In genomic region chr1:240178366-240178765, GRCh38 we compare ENCODE assay signal across 1 cellular context.
TF ChIP-seq lines count a peak whose summit lies in the region.

No MANE protein-coding gene starts in this region.

TF ChIP-seq in GM23338, 12 proteins besides CTCF, POLR2A, EP300 and RAD21 (continued from another document):
- TF ChIP-seq, protein P1, sequence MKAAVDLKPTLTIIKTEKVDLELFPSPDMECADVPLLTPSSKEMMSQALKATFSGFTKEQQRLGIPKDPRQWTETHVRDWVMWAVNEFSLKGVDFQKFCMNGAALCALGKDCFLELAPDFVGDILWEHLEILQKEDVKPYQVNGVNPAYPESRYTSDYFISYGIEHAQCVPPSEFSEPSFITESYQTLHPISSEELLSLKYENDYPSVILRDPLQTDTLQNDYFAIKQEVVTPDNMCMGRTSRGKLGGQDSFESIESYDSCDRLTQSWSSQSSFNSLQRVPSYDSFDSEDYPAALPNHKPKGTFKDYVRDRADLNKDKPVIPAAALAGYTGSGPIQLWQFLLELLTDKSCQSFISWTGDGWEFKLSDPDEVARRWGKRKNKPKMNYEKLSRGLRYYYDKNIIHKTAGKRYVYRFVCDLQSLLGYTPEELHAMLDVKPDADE (IDR thresholded peaks at IDR 0.05) = no peak
- TF ChIP-seq EZH2phosphoT487 (IDR thresholded peaks at IDR 0.05; ENCODE audit: unreplicated experiment) = no peak
- TF ChIP-seq, protein P2, sequence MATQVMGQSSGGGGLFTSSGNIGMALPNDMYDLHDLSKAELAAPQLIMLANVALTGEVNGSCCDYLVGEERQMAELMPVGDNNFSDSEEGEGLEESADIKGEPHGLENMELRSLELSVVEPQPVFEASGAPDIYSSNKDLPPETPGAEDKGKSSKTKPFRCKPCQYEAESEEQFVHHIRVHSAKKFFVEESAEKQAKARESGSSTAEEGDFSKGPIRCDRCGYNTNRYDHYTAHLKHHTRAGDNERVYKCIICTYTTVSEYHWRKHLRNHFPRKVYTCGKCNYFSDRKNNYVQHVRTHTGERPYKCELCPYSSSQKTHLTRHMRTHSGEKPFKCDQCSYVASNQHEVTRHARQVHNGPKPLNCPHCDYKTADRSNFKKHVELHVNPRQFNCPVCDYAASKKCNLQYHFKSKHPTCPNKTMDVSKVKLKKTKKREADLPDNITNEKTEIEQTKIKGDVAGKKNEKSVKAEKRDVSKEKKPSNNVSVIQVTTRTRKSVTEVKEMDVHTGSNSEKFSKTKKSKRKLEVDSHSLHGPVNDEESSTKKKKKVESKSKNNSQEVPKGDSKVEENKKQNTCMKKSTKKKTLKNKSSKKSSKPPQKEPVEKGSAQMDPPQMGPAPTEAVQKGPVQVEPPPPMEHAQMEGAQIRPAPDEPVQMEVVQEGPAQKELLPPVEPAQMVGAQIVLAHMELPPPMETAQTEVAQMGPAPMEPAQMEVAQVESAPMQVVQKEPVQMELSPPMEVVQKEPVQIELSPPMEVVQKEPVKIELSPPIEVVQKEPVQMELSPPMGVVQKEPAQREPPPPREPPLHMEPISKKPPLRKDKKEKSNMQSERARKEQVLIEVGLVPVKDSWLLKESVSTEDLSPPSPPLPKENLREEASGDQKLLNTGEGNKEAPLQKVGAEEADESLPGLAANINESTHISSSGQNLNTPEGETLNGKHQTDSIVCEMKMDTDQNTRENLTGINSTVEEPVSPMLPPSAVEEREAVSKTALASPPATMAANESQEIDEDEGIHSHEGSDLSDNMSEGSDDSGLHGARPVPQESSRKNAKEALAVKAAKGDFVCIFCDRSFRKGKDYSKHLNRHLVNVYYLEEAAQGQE (IDR thresholded peaks at IDR 0.05; ENCODE audit: unreplicated experiment) = no peak
- TF ChIP-seq NANOG (IDR thresholded peaks at IDR 0.05; ENCODE audit: borderline replicate concordance) = no peak
- TF ChIP-seq ZNF114 (CRISPR knock-in tag; IDR thresholded peaks at IDR 0.05) = no peak
